In the genomic region with DNA sequence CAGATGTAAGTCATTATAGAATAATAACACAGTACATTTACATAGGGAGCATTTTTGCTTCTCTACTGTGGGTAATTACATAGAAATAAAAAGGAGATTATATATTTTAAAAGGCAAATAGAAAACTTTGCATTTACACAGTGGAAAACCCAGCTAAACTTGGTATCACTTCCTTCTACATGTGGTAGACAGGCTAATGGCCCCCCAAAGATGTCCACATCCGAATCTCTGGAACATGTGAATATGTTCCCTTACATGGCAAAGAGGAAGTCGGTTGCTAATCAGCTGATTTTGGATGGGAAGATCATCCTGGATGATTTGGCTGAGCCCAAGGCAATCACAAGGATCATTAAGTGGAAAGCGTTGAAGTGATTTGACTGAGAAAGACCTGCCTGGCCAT, we compare ENCODE assay signal across 20 cellular contexts. TPM values are rescaled to one million over a fixed set of nuclear protein-coding genes. Genes with fewer than 3 reads are reported as not detected.
A peak's percentile ranks its signal among the peaks of the same experiment; 100 is the strongest.
DNase-seq lines count a peak whose midpoint lies in the region; ATAC-seq and TF ChIP-seq lines count a peak whose summit lies in the region.
"Had no signal": no experiment of that assay in that cellular context is flagged by ENCODE, and none has a peak within 500 bp of the region (broad histone marks: within the 10 kb centered on the region; RNA-seq: fewer than 3 reads in every experiment).

No MANE protein-coding gene starts in this region.

- intact Hi-C loops in right lobe of liver (cut with DNase I): no loop called here

- H3K4me3 ChIP-seq in right lobe of liver: no peak overlapping the region
- H3K4me3 ChIP-seq: mucosa of descending colon, Peyer's patch, suprapubic skin had no signal

- H3K36me3 Mint-ChIP-seq in activated naive CD4-positive, alpha-beta T cell treated with anti-CD3 and anti-CD28 coated beads, Interleukin-2, amount 50 U/mL, for 24 hours: no peaks in the 10 kb centered on the region
- H3K36me3 Mint-ChIP-seq in central memory CD8-positive, alpha-beta T cell (ENCODE audit: insufficient read depth): no peaks in the 10 kb centered on the region
- H3K36me3 Mint-ChIP-seq in stimulated activated naive B cell treated with anti-CD40 and anti-IgM and Interleukin-4, amounts not matched to agents 10 μg/mL and 1 μg/mL and 100 μg/mL, for 72 hours: no peaks in the 10 kb centered on the region
- H3K36me3 Mint-ChIP-seq: activated naive CD8-positive, alpha-beta T cell had no signal

- TF ChIP-seq CTCF in right lobe of liver (IDR thresholded peaks at IDR 0.05): no peak

- no peaks in the 10 kb centered on the region for H3K9me3 ChIP-seq in right lobe of liver
- H3K9me3 ChIP-seq: mucosa of descending colon, Peyer's patch, suprapubic skin had no signal

- H3K27ac ChIP-seq in right lobe of liver: no peak overlapping the region
- H3K27ac ChIP-seq: brain microvascular endothelial cell, Peyer's patch, suprapubic skin had no signal

- H3K27me3 Mint-ChIP-seq in activated naive CD4-positive, alpha-beta T cell treated with anti-CD3 and anti-CD28 coated beads, Interleukin-2, amount 50 U/mL, for 24 hours: no peaks in the 10 kb centered on the region
- H3K27me3 Mint-ChIP-seq in central memory CD8-positive, alpha-beta T cell: no peaks in the 10 kb centered on the region
- peaks cover 5 to 13% of the 10 kb centered on the region in 2 donors for H3K27me3 Mint-ChIP-seq in stimulated activated naive B cell treated with anti-CD40 and anti-IgM and Interleukin-4, amounts not matched to agents 10 μg/mL and 1 μg/mL and 100 μg/mL, for 72 hours
- H3K27me3 Mint-ChIP-seq: activated naive CD8-positive, alpha-beta T cell had no signal

- no peak for ATAC-seq in central memory CD8-positive, alpha-beta T cell (replicated peaks; ENCODE audit: extremely low read depth, poor library complexity, severe bottlenecking)
- ATAC-seq in stimulated activated naive B cell treated with anti-CD40 and anti-IgM and Interleukin-4, amounts not matched to agents 10 μg/mL and 1 μg/mL and 100 μg/mL, for 72 hours (replicated peaks): peak; percentile 31 to 36
- ATAC-seq in GM21515 (IDR thresholded peaks at IDR 0.05; ENCODE audit: unreplicated experiment) (no peak), right lobe of liver (no peak)
- ATAC-seq: sciatic nerve had no signal

- no peaks in the 10 kb centered on the region for H3K4me1 ChIP-seq in right lobe of liver

- H3K36me3 ChIP-seq in right lobe of liver: no peaks in the 10 kb centered on the region
- H3K36me3 ChIP-seq: brain microvascular endothelial cell, Peyer's patch, suprapubic skin had no signal

- H3K27ac Mint-ChIP-seq in activated naive CD4-positive, alpha-beta T cell treated with anti-CD3 and anti-CD28 coated beads, Interleukin-2, amount 50 U/mL, for 24 hours: peak overlapping the region; percentile 5
- peak overlapping the region; percentile 74 for H3K27ac Mint-ChIP-seq in central memory CD8-positive, alpha-beta T cell (ENCODE audit: low read depth)
- H3K27ac Mint-ChIP-seq in stimulated activated naive B cell treated with anti-CD40 and anti-IgM and Interleukin-4, amounts not matched to agents 10 μg/mL and 1 μg/mL and 100 μg/mL, for 72 hours: peak overlapping the region; percentile 16
- H3K27ac Mint-ChIP-seq: activated naive CD8-positive, alpha-beta T cell had no signal

- DNase-seq in activated naive CD4-positive, alpha-beta T cell (lab: John Stamatoyannopoulos, UW): no peak
- DNase-seq in MV-4-11 (lab: John Stamatoyannopoulos, UW): peak; percentile 83
- DNase-seq in central memory CD8-positive, alpha-beta T cell (ENCODE audit: low spot score in 2 of 2): no peak
- no peak for DNase-seq in stimulated activated naive B cell treated with anti-CD40 and anti-IgM and Interleukin-4, amounts not matched to agents 10 μg/mL and 1 μg/mL and 100 μg/mL, for 72 hours
- DNase-seq in right lobe of liver: no peak
- no peak for DNase-seq in NCI-H1105 treated with DMSO at 0.1 percent for 48 hours (lab: John Stamatoyannopoulos, UW)
- DNase-seq: activated T-cell treated with anti-CD3 and anti-CD28 coated beads for 4 hours; brain microvascular endothelial cell; DMS 273 treated with DMSO at 0.1 percent for 48 hours; NCI-H1694; NCI-H446 treated with DMSO at 0.1 percent for 48 hours; Peyer's patch; stimulated activated CD4-positive, alpha-beta T cell treated with anti-CD3 and anti-CD28 coated beads, Interleukin-1b, Interleukin-23, amount 100 ng/mL, for 48 hours; SW 1271 had no signal

- H3K9me3 Mint-ChIP-seq in activated naive CD4-positive, alpha-beta T cell treated with anti-CD3 and anti-CD28 coated beads, Interleukin-2, amount 50 U/mL, for 24 hours: no peaks in the 10 kb centered on the region
- no peaks in the 10 kb centered on the region for H3K9me3 Mint-ChIP-seq in central memory CD8-positive, alpha-beta T cell
- H3K9me3 Mint-ChIP-seq in stimulated activated naive B cell treated with anti-CD40 and anti-IgM and Interleukin-4, amounts not matched to agents 10 μg/mL and 1 μg/mL and 100 μg/mL, for 72 hours: no peaks in the 10 kb centered on the region

- H3K4me1 Mint-ChIP-seq in activated naive CD4-positive, alpha-beta T cell treated with anti-CD3 and anti-CD28 coated beads, Interleukin-2, amount 50 U/mL, for 24 hours: peaks cover 24% of the 10 kb centered on the region
- peaks cover 26% of the 10 kb centered on the region for H3K4me1 Mint-ChIP-seq in central memory CD8-positive, alpha-beta T cell
- H3K4me1 Mint-ChIP-seq in stimulated activated naive B cell treated with anti-CD40 and anti-IgM and Interleukin-4, amounts not matched to agents 10 μg/mL and 1 μg/mL and 100 μg/mL, for 72 hours: peaks cover 12 to 19% of the 10 kb centered on the region in 2 donors

- H3K27me3 ChIP-seq in right lobe of liver: no peaks in the 10 kb centered on the region
- H3K27me3 ChIP-seq: brain microvascular endothelial cell, Peyer's patch, suprapubic skin had no signal

- no peak for TF ChIP-seq POLR2A in right lobe of liver (IDR thresholded peaks at IDR 0.05)

- 62% methylated on average over 3 of the region's 3 CpGs for WGBS in right lobe of liver (ENCODE audit: insufficient coverage, low coverage, low lambda C conversion rate, missing lambda C conversion rate)

- no peak overlapping the region for H3K4me3 Mint-ChIP-seq in activated naive CD4-positive, alpha-beta T cell treated with anti-CD3 and anti-CD28 coated beads, Interleukin-2, amount 50 U/mL, for 24 hours
- H3K4me3 Mint-ChIP-seq in central memory CD8-positive, alpha-beta T cell: peak overlapping the region; percentile 66
- no peak overlapping the region for H3K4me3 Mint-ChIP-seq in stimulated activated naive B cell treated with anti-CD40 and anti-IgM and Interleukin-4, amounts not matched to agents 10 μg/mL and 1 μg/mL and 100 μg/mL, for 72 hours
- H3K4me3 Mint-ChIP-seq: activated naive CD8-positive, alpha-beta T cell had no signal

RNA-seq across cellular contexts. Expression of a gene that starts 26.2 kb away (rescaled TPM):
- under 1 TPM in 1 of 6 experiments, not detected in 5; 0.20 TPM for total RNA-seq in right lobe of liver
- total RNA-seq: sciatic nerve had no signal

RNA-seq across cellular contexts. Expression of a gene that starts 52.6 kb away (rescaled TPM):
- 10 to 100 TPM; 20.3 to 45.4 (median 32.2) TPM for total RNA-seq in right lobe of liver

Comparison
In these comparisons a context has a peak if more than half of its experiments do, and no peak if none do; other contexts are left out.
1. H3K27ac Mint-ChIP-seq: peak in every context shown above with its lines; median percentile 74 in central memory CD8-positive, alpha-beta T cell; 16 in stimulated activated naive B cell treated with anti-CD40 and anti-IgM and Interleukin-4, amounts not matched to agents 10 μg/mL and 1 μg/mL and 100 μg/mL, for 72 hours; 5 in activated naive CD4-positive, alpha-beta T cell treated with anti-CD3 and anti-CD28 coated beads, Interleukin-2, amount 50 U/mL, for 24 hours.
2. ATAC-seq: peak in stimulated activated naive B cell treated with anti-CD40 and anti-IgM and Interleukin-4, amounts not matched to agents 10 μg/mL and 1 μg/mL and 100 μg/mL, for 72 hours (2 of 2); none in central memory CD8-positive, alpha-beta T cell (single experiment), GM21515 (single experiment) and right lobe of liver (0 of 4).